ENCODE assay signal across 20 cellular contexts in genomic region chr7:45645141-45645969, GRCh38.
"Had no signal": no experiment of that assay in that cellular context is flagged by ENCODE, and none has a peak within 500 bp of the region (broad histone marks: within the 10 kb centered on the region; RNA-seq: fewer than 3 reads in every experiment).

No MANE protein-coding gene starts in this region.

- H3K27ac ChIP-seq: colonic mucosa, foreskin keratinocyte, hepatocyte, lower lobe of right lung, testis, tibial nerve, upper lobe of right lung had no signal

- H3K36me3 Mint-ChIP-seq: naive thymus-derived CD4-positive, alpha-beta T cell; stimulated activated memory B cell treated with anti-CD40 and anti-IgM and Interleukin-4, amounts not matched to agents 10 μg/mL and 1 μg/mL and 100 μg/mL, for 72 hours had no signal

- DNase-seq: caudate nucleus; colonic mucosa; dermis blood vessel endothelial cell; effector CD4-positive, alpha-beta T cell; erythroblast; foreskin keratinocyte; lower lobe of right lung; mesenchymal stem cell; naive thymus-derived CD4-positive, alpha-beta T cell; nephron progenitor cell; right cardiac atrium; small intestine; stimulated activated CD4-positive, alpha-beta T cell treated with anti-CD3 and anti-CD28 coated beads, Interleukin-2, amount 100 ng/mL, for 48 hours; testis; upper lobe of right lung had no signal

- H3K4me2 ChIP-seq: hepatocyte had no signal

- H3K9me3 ChIP-seq: colonic mucosa, lower lobe of right lung, testis, tibial nerve, upper lobe of right lung had no signal

- ATAC-seq: foreskin keratinocyte; lower lobe of right lung; naive thymus-derived CD4-positive, alpha-beta T cell; stimulated activated memory B cell treated with anti-CD40 and anti-IgM and Interleukin-4, amounts not matched to agents 10 μg/mL and 1 μg/mL and 100 μg/mL, for 72 hours had no signal

- H3K27me3 ChIP-seq: colonic mucosa, foreskin keratinocyte, hepatocyte, testis, tibial nerve, upper lobe of right lung had no signal

- H3K4me3 Mint-ChIP-seq: endodermal cell; naive thymus-derived CD4-positive, alpha-beta T cell; nephron progenitor cell; stimulated activated memory B cell treated with anti-CD40 and anti-IgM and Interleukin-4, amounts not matched to agents 10 μg/mL and 1 μg/mL and 100 μg/mL, for 72 hours; stimulated activated naive CD8-positive, alpha-beta T cell treated with anti-CD3 and anti-CD28 coated beads, Interleukin-15, Interleukin-2, amounts not matched to agents 100 ng/mL and 50 ng/mL, for 24 hours had no signal

- H3K79me2 ChIP-seq: hepatocyte had no signal

- H3K4me1 ChIP-seq: colonic mucosa, foreskin keratinocyte, testis, upper lobe of right lung had no signal

- H3K4me3 ChIP-seq: colonic mucosa, hepatocyte, lower lobe of right lung, testis, tibial nerve, upper lobe of right lung had no signal

- H3K27me3 Mint-ChIP-seq: stimulated activated naive CD8-positive, alpha-beta T cell treated with anti-CD3 and anti-CD28 coated beads, Interleukin-15, Interleukin-2, amounts not matched to agents 100 ng/mL and 50 ng/mL, for 24 hours had no signal

- H3K9me3 Mint-ChIP-seq: endodermal cell; naive thymus-derived CD4-positive, alpha-beta T cell; nephron progenitor cell; stimulated activated memory B cell treated with anti-CD40 and anti-IgM and Interleukin-4, amounts not matched to agents 10 μg/mL and 1 μg/mL and 100 μg/mL, for 72 hours; stimulated activated naive CD8-positive, alpha-beta T cell treated with anti-CD3 and anti-CD28 coated beads, Interleukin-15, Interleukin-2, amounts not matched to agents 100 ng/mL and 50 ng/mL, for 24 hours had no signal

- H2AFZ ChIP-seq: hepatocyte had no signal

- H3K4me1 Mint-ChIP-seq: nephron progenitor cell had no signal

- H3K27ac Mint-ChIP-seq: endodermal cell; naive thymus-derived CD4-positive, alpha-beta T cell; nephron progenitor cell; stimulated activated memory B cell treated with anti-CD40 and anti-IgM and Interleukin-4, amounts not matched to agents 10 μg/mL and 1 μg/mL and 100 μg/mL, for 72 hours; stimulated activated naive CD8-positive, alpha-beta T cell treated with anti-CD3 and anti-CD28 coated beads, Interleukin-15, Interleukin-2, amounts not matched to agents 100 ng/mL and 50 ng/mL, for 24 hours had no signal

- H3K36me3 ChIP-seq: colonic mucosa, lower lobe of right lung, tibial nerve, upper lobe of right lung had no signal
